In genomic region chr14:56297449-56297848, GRCh38 we compare ENCODE assay signal across 22 cellular contexts.
"Had no signal": no experiment of that assay in that cellular context is flagged by ENCODE, and none has a peak within 500 bp of the region (broad histone marks: within the 10 kb centered on the region; RNA-seq: fewer than 3 reads in every experiment).

No MANE protein-coding gene starts in this region.

- H3K36me3 Mint-ChIP-seq: stimulated activated effector memory CD8-positive, alpha-beta T cell treated with anti-CD3 and anti-CD28 coated beads, Interleukin-12 subunit alpha, Interleukin-12 subunit beta, amount 100 ng/mL, for 72 hours had no signal

- H3K27ac Mint-ChIP-seq: endodermal cell; mesothelial cell of epicardium; naive thymus-derived CD4-positive, alpha-beta T cell; nephron; stimulated activated effector memory CD8-positive, alpha-beta T cell treated with anti-CD3 and anti-CD28 coated beads, Interleukin-12 subunit alpha, Interleukin-12 subunit beta, amount 100 ng/mL, for 72 hours had no signal

- H3K27me3 Mint-ChIP-seq: naive thymus-derived CD4-positive, alpha-beta T cell had no signal

- H3K4me1 Mint-ChIP-seq: endodermal cell; mesothelial cell of epicardium; naive thymus-derived CD4-positive, alpha-beta T cell had no signal

- DNase-seq: effector CD8-positive, alpha-beta T cell; endodermal cell; foreskin fibroblast; gastrocnemius medialis; heart left ventricle; left cardiac atrium; left lung; mesenchymal stem cell; mucosa of descending colon; naive thymus-derived CD4-positive, alpha-beta T cell; nucleus accumbens; right cardiac atrium; sigmoid colon; stimulated activated CD4-positive, alpha-beta T cell treated with anti-CD3 and anti-CD28 coated beads, Interleukin-2, amount 100 ng/mL, for 24 hours; stimulated activated CD4-positive, alpha-beta T cell treated with anti-CD3 and anti-CD28 coated beads, Interleukin-4, amount 100 ng/mL, for 24 hours; stimulated activated naive CD4-positive, alpha-beta T cell treated with Interleukin-2 at 50 U/mL for 16 hours; stomach; thyroid gland; trophoblast cell had no signal

- H3K4me3 Mint-ChIP-seq: endodermal cell; mesothelial cell of epicardium; naive thymus-derived CD4-positive, alpha-beta T cell; nephron; stimulated activated effector memory CD8-positive, alpha-beta T cell treated with anti-CD3 and anti-CD28 coated beads, Interleukin-12 subunit alpha, Interleukin-12 subunit beta, amount 100 ng/mL, for 72 hours had no signal

- H3K9me3 Mint-ChIP-seq: endodermal cell; mesothelial cell of epicardium; naive thymus-derived CD4-positive, alpha-beta T cell; nephron; stimulated activated effector memory CD8-positive, alpha-beta T cell treated with anti-CD3 and anti-CD28 coated beads, Interleukin-12 subunit alpha, Interleukin-12 subunit beta, amount 100 ng/mL, for 72 hours had no signal
